8 cellular contexts compared by ENCODE assay signal in the genomic region with DNA sequence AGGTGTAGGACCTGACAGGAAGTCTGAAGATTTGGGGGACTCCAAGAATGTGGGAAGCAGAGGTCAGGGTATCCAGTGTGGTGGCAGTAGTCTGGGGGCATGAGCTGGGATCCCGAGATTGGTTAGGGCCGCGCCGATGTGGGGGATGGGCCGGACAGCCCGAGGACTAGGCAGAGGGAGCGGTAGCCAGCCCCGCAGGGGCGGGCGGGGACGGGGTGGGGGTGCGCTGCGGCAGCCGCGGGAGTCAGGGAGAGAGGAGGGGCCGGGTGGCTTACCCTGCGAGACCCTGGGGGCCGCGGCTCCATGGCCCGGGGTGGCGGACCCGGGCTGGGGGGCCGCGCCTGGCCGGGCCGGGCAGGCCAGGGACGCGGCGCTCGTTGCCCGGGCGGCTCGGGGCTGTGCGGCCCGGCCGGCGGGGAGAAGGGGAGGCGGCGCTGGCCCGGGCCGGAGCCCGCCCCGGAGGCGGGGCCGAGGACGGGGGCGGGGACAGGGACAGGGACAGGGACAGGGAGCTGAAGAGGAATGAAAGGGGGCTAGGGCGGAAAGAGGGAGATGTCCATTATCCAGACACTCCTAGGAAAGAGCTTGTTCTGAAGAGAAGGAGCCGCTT. TPM values are rescaled to one million over a fixed set of nuclear protein-coding genes. Genes with fewer than 3 reads are reported as not detected.
DNase-seq lines count a peak whose midpoint lies in the region; ATAC-seq and TF ChIP-seq lines count a peak whose summit lies in the region.

No MANE protein-coding gene starts in this region.

- H3K4me3 Mint-ChIP-seq in activated CD4-positive, alpha-beta T cell treated with anti-CD3 and anti-CD28 coated beads, Interleukin-2, amount 10 ng/mL, durations not matched to agents 7 days and 5 days = peak overlapping the region; percentile 6

- CTCF ChIA-PET in activated CD4-positive, alpha-beta T cell treated with anti-CD3 and anti-CD28 coated beads, Interleukin-2, amount 10 ng/mL, durations not matched to agents 7 days and 5 days (lab: Charles Lee) = interaction anchor here (0.6 to 3.4 kb wide), 45 partner anchors 8 to 394 kb away, joined by 3 to 26 read pairs (median 4); partner anchors contain the start of genes HOXC10, NCKAP1L and SMUG1

- no peak overlapping the region for H3K27ac ChIP-seq in duodenal mucosa (ENCODE audit: low read depth, low read length)
- no peak overlapping the region for H3K27ac ChIP-seq in lower lobe of right lung
- peak overlapping the region in 2 of 4 donors; percentile 49 to 69 for H3K27ac ChIP-seq in upper lobe of left lung

- peak overlapping the region in 1 of 2 donors; percentile 15 for H3K9ac ChIP-seq in duodenal mucosa (ENCODE audit: low read depth in 1 of 2, low read length in 2 of 2)

- TF ChIP-seq CTCF in lower lobe of right lung (IDR thresholded peaks at IDR 0.05) (no peak), upper lobe of left lung (IDR thresholded peaks at IDR 0.05) (no peak)

- H3K9me3 Mint-ChIP-seq in activated CD4-positive, alpha-beta T cell treated with anti-CD3 and anti-CD28 coated beads, Interleukin-2, amount 10 ng/mL, durations not matched to agents 7 days and 5 days = no peaks in the 10 kb centered on the region

- H3K36me3 ChIP-seq in duodenal mucosa (ENCODE audit: control insufficient read depth in 1 of 2, insufficient read depth in 2 of 2, low read length in 2 of 2) (no peaks in the 10 kb centered on the region), lower lobe of right lung (peaks cover 4% of the 10 kb centered on the region), upper lobe of left lung (peaks cover 0 to 9% (median 0%) of the 10 kb centered on the region in 4 donors)

- H3K27ac Mint-ChIP-seq in activated CD4-positive, alpha-beta T cell treated with anti-CD3 and anti-CD28 coated beads, Interleukin-2, amount 10 ng/mL, durations not matched to agents 7 days and 5 days = no peak overlapping the region

- no peaks in the 10 kb centered on the region for H3K27me3 Mint-ChIP-seq in activated CD4-positive, alpha-beta T cell treated with anti-CD3 and anti-CD28 coated beads, Interleukin-2, amount 10 ng/mL, durations not matched to agents 7 days and 5 days

- no peak for TF ChIP-seq POLR2A in upper lobe of left lung (IDR thresholded peaks at IDR 0.05)

- peaks cover 10% of the 10 kb centered on the region for H3K4me1 Mint-ChIP-seq in activated CD4-positive, alpha-beta T cell treated with anti-CD3 and anti-CD28 coated beads, Interleukin-2, amount 10 ng/mL, durations not matched to agents 7 days and 5 days

- H3K4me1 ChIP-seq in duodenal mucosa (ENCODE audit: control insufficient read depth in 1 of 2, insufficient read depth in 2 of 2, low read length in 2 of 2) (peaks cover 5% of the 10 kb centered on the region in 2 donors), lower lobe of right lung (peaks cover 17% of the 10 kb centered on the region), upper lobe of left lung (peaks cover 5 to 21% (median 12%) of the 10 kb centered on the region in 4 donors)

- 23 to 35% methylated on average over 31 to 39 of the region's 49 CpGs for WGBS in upper lobe of left lung, 2 donors

- POLR2A ChIA-PET in activated CD4-positive, alpha-beta T cell treated with anti-CD3 and anti-CD28 coated beads, Interleukin-2, amount 10 ng/mL, durations not matched to agents 7 days and 5 days (lab: Charles Lee) = no interaction called here

- H3K4me3 ChIP-seq in duodenal mucosa (ENCODE audit: low read depth in 1 of 2, low read length in 2 of 2) = peak overlapping the region; percentile 61 to 63
- H3K4me3 ChIP-seq in lower lobe of right lung = peak overlapping the region; percentile 49
- H3K4me3 ChIP-seq in upper lobe of left lung = peak overlapping the region in 3 of 4 donors; percentile 46 to 53 (median 50)

- H3K36me3 Mint-ChIP-seq in activated CD4-positive, alpha-beta T cell treated with anti-CD3 and anti-CD28 coated beads, Interleukin-2, amount 10 ng/mL, durations not matched to agents 7 days and 5 days (ENCODE audit: low read depth) = no peaks in the 10 kb centered on the region

- ATAC-seq in lower lobe of right lung (peak; percentile 84 to 93), upper lobe of left lung (ENCODE audit: low FRiP score in 2 of 2) (peak; percentile 80 to 87), HG03571 (IDR thresholded peaks at IDR 0.05; ENCODE audit: unreplicated experiment) (no peak)

- H3K9me3 ChIP-seq in duodenal mucosa (ENCODE audit: control insufficient read depth in 1 of 2, low read length in 2 of 2) (no peaks in the 10 kb centered on the region), lower lobe of right lung (no peaks in the 10 kb centered on the region), upper lobe of left lung (no peaks in the 10 kb centered on the region)

- intact Hi-C loops in lower lobe of right lung (cut with DNase I) = no loop called here

- H3K27me3 ChIP-seq in duodenal mucosa (ENCODE audit: control insufficient read depth in 1 of 2, insufficient read depth in 2 of 2, low read length in 2 of 2) = no peaks in the 10 kb centered on the region
- no peaks in the 10 kb centered on the region for H3K27me3 ChIP-seq in lower lobe of right lung (ENCODE audit: low read depth)
- no peaks in the 10 kb centered on the region for H3K27me3 ChIP-seq in upper lobe of left lung

- no peak for DNase-seq in activated CD4-positive, alpha-beta T cell treated with anti-CD3 and anti-CD28 coated beads, Interleukin-2, amount 10 ng/mL, durations not matched to agents 7 days and 5 days
- no peak for DNase-seq in activated CD4-positive, alpha-beta T cell treated with anti-CD3 and anti-CD28 coated beads, Interleukin-2, amount 50 U/mL, for 48 hours
- DNase-seq in lower lobe of right lung (peak; percentile 55), upper lobe of left lung (peak; percentile 54 to 94)
- DNase-seq in stimulated activated CD4-positive, alpha-beta T cell treated with anti-CD3 and anti-CD28 coated beads, Interleukin-2, amount 100 ng/mL, for 24 hours = no peak

- no peak for TF ChIP-seq EP300 in upper lobe of left lung (IDR thresholded peaks at IDR 0.05)

TF ChIP-seq in PFSK-1, 5 proteins besides CTCF, POLR2A, EP300 and RAD21:
- TF ChIP-seq SIN3A (IDR thresholded peaks at IDR 0.05; ENCODE audit: borderline replicate concordance, insufficient read depth, low read length) (no peak), POLR2AphosphoS5 (IDR thresholded peaks at IDR 0.05; ENCODE audit: low read depth, low read length) (0 out of 2 replicates have a peak, but pooled peaks have one; percentile 39), FOXP2 (optimal IDR thresholded peaks at IDR 0.05; ENCODE audit: borderline replicate concordance, extremely low read depth, extremely low read length, insufficient read depth) (no peak), TAF1 (IDR thresholded peaks at IDR 0.05; ENCODE audit: borderline replicate concordance, insufficient read depth, low read length) (0 out of 2 replicates have a peak, but pooled peaks have one; percentile 37)
- TF ChIP-seq, protein P1, sequence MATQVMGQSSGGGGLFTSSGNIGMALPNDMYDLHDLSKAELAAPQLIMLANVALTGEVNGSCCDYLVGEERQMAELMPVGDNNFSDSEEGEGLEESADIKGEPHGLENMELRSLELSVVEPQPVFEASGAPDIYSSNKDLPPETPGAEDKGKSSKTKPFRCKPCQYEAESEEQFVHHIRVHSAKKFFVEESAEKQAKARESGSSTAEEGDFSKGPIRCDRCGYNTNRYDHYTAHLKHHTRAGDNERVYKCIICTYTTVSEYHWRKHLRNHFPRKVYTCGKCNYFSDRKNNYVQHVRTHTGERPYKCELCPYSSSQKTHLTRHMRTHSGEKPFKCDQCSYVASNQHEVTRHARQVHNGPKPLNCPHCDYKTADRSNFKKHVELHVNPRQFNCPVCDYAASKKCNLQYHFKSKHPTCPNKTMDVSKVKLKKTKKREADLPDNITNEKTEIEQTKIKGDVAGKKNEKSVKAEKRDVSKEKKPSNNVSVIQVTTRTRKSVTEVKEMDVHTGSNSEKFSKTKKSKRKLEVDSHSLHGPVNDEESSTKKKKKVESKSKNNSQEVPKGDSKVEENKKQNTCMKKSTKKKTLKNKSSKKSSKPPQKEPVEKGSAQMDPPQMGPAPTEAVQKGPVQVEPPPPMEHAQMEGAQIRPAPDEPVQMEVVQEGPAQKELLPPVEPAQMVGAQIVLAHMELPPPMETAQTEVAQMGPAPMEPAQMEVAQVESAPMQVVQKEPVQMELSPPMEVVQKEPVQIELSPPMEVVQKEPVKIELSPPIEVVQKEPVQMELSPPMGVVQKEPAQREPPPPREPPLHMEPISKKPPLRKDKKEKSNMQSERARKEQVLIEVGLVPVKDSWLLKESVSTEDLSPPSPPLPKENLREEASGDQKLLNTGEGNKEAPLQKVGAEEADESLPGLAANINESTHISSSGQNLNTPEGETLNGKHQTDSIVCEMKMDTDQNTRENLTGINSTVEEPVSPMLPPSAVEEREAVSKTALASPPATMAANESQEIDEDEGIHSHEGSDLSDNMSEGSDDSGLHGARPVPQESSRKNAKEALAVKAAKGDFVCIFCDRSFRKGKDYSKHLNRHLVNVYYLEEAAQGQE (IDR thresholded peaks at IDR 0.05; ENCODE audit: insufficient read depth in 1 of 2, low read depth in 2 of 2, low read length in 2 of 2) = no peak

RNA-seq across cellular contexts. Expression of gene ZNF385A, which starts 5.6 kb away (rescaled TPM):
- total RNA-seq in activated CD4-positive, alpha-beta T cell treated with anti-CD3 and anti-CD28 coated beads, Interleukin-2, amount 10 ng/mL, durations not matched to agents 7 days and 5 days = 1 to 10 TPM in 1 of 2 experiments, under 1 TPM in 1; 0.48 to 1.3 TPM
- polyA plus RNA-seq in PFSK-1 (2012; ENCODE audit: insufficient read length, low read depth) = 9.9 TPM
- total RNA-seq in lower lobe of right lung = 28.3 TPM
- 10 to 100 TPM; 18.5 to 43.8 (median 23.0) TPM for total RNA-seq in upper lobe of left lung

RNA-seq across cellular contexts. Expression of gene GPR84, which starts 14.6 kb away (rescaled TPM):
- under 1 TPM; 0.15 to 0.33 TPM for total RNA-seq in activated CD4-positive, alpha-beta T cell treated with anti-CD3 and anti-CD28 coated beads, Interleukin-2, amount 10 ng/mL, durations not matched to agents 7 days and 5 days
- 0.50 TPM for polyA plus RNA-seq in PFSK-1 (2012; ENCODE audit: insufficient read length, low read depth)
- total RNA-seq in lower lobe of right lung (0.65 TPM), upper lobe of left lung (1 to 10 TPM in 3 of 6 donors, under 1 TPM in 1, not detected in 2; 0.39 to 2.1 (median 1.1) TPM)

RNA-seq across cellular contexts. Expression of gene ITGA5, which starts 40.2 kb away (rescaled TPM):
- total RNA-seq in activated CD4-positive, alpha-beta T cell treated with anti-CD3 and anti-CD28 coated beads, Interleukin-2, amount 10 ng/mL, durations not matched to agents 7 days and 5 days = 10 to 100 TPM; 83.5 to 88.7 TPM
- 115 TPM for polyA plus RNA-seq in PFSK-1 (2012; ENCODE audit: insufficient read length, low read depth)
- total RNA-seq in lower lobe of right lung (97.1 TPM), upper lobe of left lung (100 to 1,000 TPM in 2 of 6 donors, 10 to 100 TPM in 4; 48.3 to 146 (median 92.6) TPM)

RNA-seq across cellular contexts. Expression of gene COPZ1, which starts 54.0 kb away (rescaled TPM):
- total RNA-seq in activated CD4-positive, alpha-beta T cell treated with anti-CD3 and anti-CD28 coated beads, Interleukin-2, amount 10 ng/mL, durations not matched to agents 7 days and 5 days = 100 to 1,000 TPM; 113 to 124 TPM
- 111 TPM for polyA plus RNA-seq in PFSK-1 (2012; ENCODE audit: insufficient read length, low read depth)
- total RNA-seq in lower lobe of right lung (129 TPM), upper lobe of left lung (100 to 1,000 TPM in 3 of 6 donors, 10 to 100 TPM in 3; 55.5 to 132 (median 96.7) TPM)

Comparison
In these comparisons a context has a peak if more than half of its experiments do, and no peak if none do; other contexts are left out.
1. DNase-seq: peak in lower lobe of right lung (single experiment) and upper lobe of left lung (2 of 2); none in activated CD4-positive, alpha-beta T cell treated with anti-CD3 and anti-CD28 coated beads, Interleukin-2, amount 10 ng/mL, durations not matched to agents 7 days and 5 days (single experiment), activated CD4-positive, alpha-beta T cell treated with anti-CD3 and anti-CD28 coated beads, Interleukin-2, amount 50 U/mL, for 48 hours (0 of 2) and stimulated activated CD4-positive, alpha-beta T cell treated with anti-CD3 and anti-CD28 coated beads, Interleukin-2, amount 100 ng/mL, for 24 hours (0 of 2).
2. RNA of gene ZNF385A, which starts 5.6 kb away (total RNA-seq): 28.3 TPM in lower lobe of right lung (single experiment) and 18.5 to 43.8 TPM in upper lobe of left lung; 0.48 to 1.3 TPM in activated CD4-positive, alpha-beta T cell treated with anti-CD3 and anti-CD28 coated beads, Interleukin-2, amount 10 ng/mL, durations not matched to agents 7 days and 5 days; every median in the first group is over 4 times any median in the second.
3. Peak in every context shown above with its lines, with median percentiles within 50 percentile points of each other: H3K4me3 ChIP-seq.